In the genomic region with DNA sequence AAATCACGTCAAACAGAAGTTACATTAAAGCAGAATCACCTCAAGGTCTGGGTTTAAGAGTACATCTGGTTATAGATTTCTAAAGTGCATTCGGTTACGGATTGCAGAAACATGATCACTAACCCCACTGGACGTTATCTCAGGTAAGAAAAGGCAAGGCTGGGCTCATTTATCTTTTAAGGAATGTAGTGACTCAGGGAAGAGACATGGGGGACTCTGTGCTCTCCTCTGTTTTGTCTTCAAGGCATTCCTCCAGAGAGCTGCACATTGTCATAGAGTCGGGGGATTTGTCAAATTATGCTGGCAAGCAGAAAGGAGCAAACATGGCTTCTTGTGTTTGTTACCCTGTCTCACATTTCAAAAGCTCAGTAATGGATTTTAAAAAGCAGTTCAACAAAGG, we compare ENCODE assay signal across 14 cellular contexts.
"Had no signal": no experiment of that assay in that cellular context is flagged by ENCODE, and none has a peak within 500 bp of the region (broad histone marks: within the 10 kb centered on the region; RNA-seq: fewer than 3 reads in every experiment).

No MANE protein-coding gene starts in this region.

- ATAC-seq: activated CD8-positive, alpha-beta T cell treated with anti-CD3 and anti-CD28 coated beads, Interleukin-2, amount 10 ng/mL, durations not matched to agents 7 days and 5 days; natural killer cell treated with Interleukin-12 subunit alpha and Interleukin-12 subunit beta and Interleukin-15 and Interleukin-18, amount 100 ng/mL, for 72 hours; pancreas had no signal

- DNase-seq: activated CD4-positive, alpha-beta T cell treated with anti-CD3 and anti-CD28 coated beads for 48 hours; activated CD8-positive, alpha-beta memory T cell treated with anti-CD3 and anti-CD28 coated beads, Interleukin-2, amount 50 U/mL, for 48 hours; activated CD8-positive, alpha-beta T cell treated with anti-CD3 and anti-CD28 coated beads, Interleukin-2, amount 10 ng/mL, durations not matched to agents 7 days and 5 days; activated naive CD4-positive, alpha-beta T cell treated with anti-CD3 and anti-CD28 coated beads, Interleukin-2, amount 50 U/mL, for 16 hours; amniotic stem cell; cerebellar nuclear complex; mammary epithelial cell; pancreas; stimulated activated CD4-positive, alpha-beta T cell treated with anti-CD3 and anti-CD28 coated beads, Interleukin-15, amount 100 ng/mL, for 24 hours; stimulated activated CD4-positive, alpha-beta T cell treated with anti-CD3 and anti-CD28 coated beads, Interleukin-4, amount 100 ng/mL, for 24 hours; stomach; T-helper 1 cell; WERI-Rb-1 had no signal

- H3K36me3 ChIP-seq: pancreas had no signal

- H3K4me1 ChIP-seq: pancreas had no signal

- H3K27ac ChIP-seq: pancreas, stomach, WERI-Rb-1 had no signal

- H3K4me3 ChIP-seq: pancreas, stomach had no signal

- H3K27me3 ChIP-seq: pancreas, stomach had no signal

- H3K9me3 ChIP-seq: pancreas, stomach had no signal
